ENCODE assay signal across 9 cellular contexts in genomic region chr18:63079114-63079513, GRCh38.
DNase-seq lines count a peak whose midpoint lies in the region; ATAC-seq, FAIRE-seq and TF ChIP-seq lines count a peak whose summit lies in the region.
"Had no signal": no experiment of that assay in that cellular context is flagged by ENCODE, and none has a peak within 500 bp of the region (broad histone marks: within the 10 kb centered on the region; RNA-seq: fewer than 3 reads in every experiment).

No MANE protein-coding gene starts in this region.

- H3K36me3 ChIP-seq in small intestine (ENCODE audit: control insufficient read depth in 2 of 2, insufficient read depth in 2 of 2, low read length in 2 of 2) (no peaks in the 10 kb centered on the region), A673 (ENCODE audit: insufficient read depth, low read length, poor library complexity, severe bottlenecking) (no peaks in the 10 kb centered on the region)

- TF ChIP-seq CTCF in A673 (conservative IDR thresholded peaks at IDR 0.05; ENCODE audit: low read depth, low read length), result no peak
- TF ChIP-seq CTCF in coronary artery (IDR thresholded peaks at IDR 0.05), result no peak

- no peaks in the 10 kb centered on the region for H3K9me3 ChIP-seq in small intestine (ENCODE audit: control insufficient read depth, low read depth)
- no peaks in the 10 kb centered on the region for H3K9me3 ChIP-seq in A673 (ENCODE audit: low read depth, low read length, poor library complexity, severe bottlenecking)

- peak; percentile 47 to 59 for ATAC-seq in activated CD4-positive, CD25-positive, alpha-beta regulatory T cell treated with anti-CD3 and anti-CD28 coated beads, Interleukin-2, amount 50 U/mL, for 24 hours
- peak; percentile 39 for ATAC-seq in HG02763 (IDR thresholded peaks at IDR 0.05; ENCODE audit: unreplicated experiment)
- ATAC-seq: activated naive CD8-positive, alpha-beta T cell treated with anti-CD3 and anti-CD28 coated beads, Interleukin-2, amount 50 U/mL, for 24 hours had no signal

- POLR2A ChIA-PET in A673 (lab: Charles Lee; ENCODE audit: low non-redundant PET), result no interaction called here

- BruUV-seq in A673 (replicated peaks; lab: Mats Ljungman, UMichigan), result no TSS peak

- H3K4me3 ChIP-seq in small intestine (ENCODE audit: low read depth in 1 of 2, low read length in 2 of 2) (no peak overlapping the region), A673 (ENCODE audit: low read depth, low read length, poor library complexity, severe bottlenecking) (no peak overlapping the region), coronary artery (no peak overlapping the region)

- H3K27me3 ChIP-seq in small intestine (ENCODE audit: control insufficient read depth in 2 of 2, insufficient read depth in 2 of 2, low read length in 2 of 2) (no peaks in the 10 kb centered on the region), A673 (replicated peaks; ENCODE audit: insufficient read depth, low read depth, low read length, poor library complexity) (no peaks in the 10 kb centered on the region)

- WGBS in small intestine, 3 donors, result 45 to 58% (median 48%) methylated on average over 1 of the region's 1 CpG

- no peak overlapping the region for H3K27ac ChIP-seq in small intestine (ENCODE audit: low read depth in 1 of 2, low read length in 1 of 2)
- H3K27ac ChIP-seq in A673 (ENCODE audit: low read depth, low read length, poor library complexity, severe bottlenecking), result no peak overlapping the region
- no peak overlapping the region for H3K27ac ChIP-seq in coronary artery

- no peak for FAIRE-seq in small intestine (lab: Jason Lieb, UNC)

- CTCF ChIA-PET in A673 (lab: Charles Lee), result no interaction called here

- H3K4me1 ChIP-seq in small intestine (ENCODE audit: control insufficient read depth in 2 of 2, insufficient read depth in 1 of 2, low read depth in 1 of 2, low read length in 1 of 2), result no peaks in the 10 kb centered on the region
- H3K4me1 ChIP-seq in A673 (ENCODE audit: insufficient read depth, low read length, poor library complexity, severe bottlenecking), result peaks cover 5% of the 10 kb centered on the region

- DNase-seq in activated CD4-positive, CD25-positive, alpha-beta regulatory T cell treated with anti-CD3 and anti-CD28 coated beads, Interleukin-2, amount 50 U/mL, for 72 hours, result no peak
- peak; percentile 47 to 72 for DNase-seq in NOMO-1 (lab: John Stamatoyannopoulos, UW; ENCODE audit: unreplicated experiment in 2 of 2)
- peak; percentile 37 for DNase-seq in small intestine
- no peak for DNase-seq in A673 (ENCODE audit: low spot score)
- no peak for DNase-seq in coronary artery (ENCODE audit: low spot score)
- DNase-seq in NCI-H2029 (lab: John Stamatoyannopoulos, UW), result no peak
- DNase-seq: activated naive CD8-positive, alpha-beta T cell treated with anti-CD3 and anti-CD28 coated beads, Interleukin-2, amount 50 U/mL, for 24 hours had no signal

- intact Hi-C loops in A673 (cut with micrococcal nuclease; ENCODE audit: unreplicated experiment), result no loop called here

Comparison
In these comparisons a context has a peak if more than half of its experiments do, and no peak if none do; other contexts are left out.
1. DNase-seq: peak in NOMO-1 (2 of 2) and small intestine (single experiment); none in activated CD4-positive, CD25-positive, alpha-beta regulatory T cell treated with anti-CD3 and anti-CD28 coated beads, Interleukin-2, amount 50 U/mL, for 72 hours (single experiment), A673 (single experiment), coronary artery (single experiment) and NCI-H2029 (single experiment).